ENCODE assay signal across 8 cellular contexts in genomic region chr11:117178210-117179034, GRCh38. TPM values are rescaled to one million over a fixed set of nuclear protein-coding genes. Genes with fewer than 3 reads are reported as not detected.
DNase-seq lines count a peak whose midpoint lies in the region; ATAC-seq and TF ChIP-seq lines count a peak whose summit lies in the region.

Gene SIDT2 (plus strand): TSS chr11:117178743. CDS start chr11:117179264, 521 bp downstream.

- H3K4me1 ChIP-seq in prostate gland (replicated peaks) (peaks cover 15% of the 10 kb centered on the region), urinary bladder (ENCODE audit: insufficient read depth) (no peaks in the 10 kb centered on the region)

- peak in 1 of 4 experiments; percentile 19 for TF ChIP-seq CTCF in prostate gland (IDR thresholded peaks at IDR 0.05)

- DNase-seq in NCI-H187 (lab: John Stamatoyannopoulos, UW) (peak; percentile 50 to 58), T-helper 2 cell (peak; percentile 71 to 96 (median 84)), left ventricle myocardium superior (peak; percentile 97), prostate gland (ENCODE audit: low spot score) (peak; percentile 94)

- intact Hi-C loops in left ventricle myocardium superior (cut with micrococcal nuclease) (no loop called here), prostate gland (cut with DNase I) (loop anchor here (2.0 to 5.0 kb wide), 2 partner anchors 36 to 48 kb away; partner anchors contain the start of gene PAFAH1B2)

- H3K9me3 ChIP-seq in prostate gland: no peaks in the 10 kb centered on the region

- ATAC-seq in HG02938 (IDR thresholded peaks at IDR 0.05; ENCODE audit: unreplicated experiment): peak; percentile 84
- peak; percentile 95 for ATAC-seq in left ventricle myocardium superior

- H3K4me3 ChIP-seq in prostate gland: peak within 1 kb of the TSS; percentile 96 to 99
- H3K4me3 ChIP-seq in urinary bladder (ENCODE audit: low read depth, low read length): peak within 1 kb of the TSS; percentile 90

- WGBS in prostate gland: under 1% methylated on average over 51 of the region's 51 CpGs
- 1% methylated on average over 51 of the region's 51 CpGs for WGBS in urinary bladder

- TF ChIP-seq POLR2A in GM15510 (IDR thresholded peaks at IDR 0.05; ENCODE audit: borderline replicate concordance, extremely low read depth, insufficient read length): peak; percentile 64
- peak; percentile 97 for TF ChIP-seq POLR2A in prostate gland (IDR thresholded peaks at IDR 0.05)

- no peaks in the 10 kb centered on the region for H3K36me3 ChIP-seq in prostate gland
- no peaks in the 10 kb centered on the region for H3K36me3 ChIP-seq in urinary bladder (ENCODE audit: insufficient read depth)

- no peaks in the 10 kb centered on the region for H3K27me3 ChIP-seq in prostate gland (replicated peaks; ENCODE audit: insufficient read depth)

- peak within 1 kb of the TSS; percentile 67 for H3K27ac ChIP-seq in angular gyrus (ENCODE audit: low read depth, low read length)
- H3K27ac ChIP-seq in prostate gland: peak within 1 kb of the TSS; percentile 98 to 99
- H3K27ac ChIP-seq in urinary bladder (ENCODE audit: low read depth): peak within 1 kb of the TSS; percentile 89

RNA-seq across cellular contexts. Expression of gene SIDT2, which starts in this region (rescaled TPM):
- total RNA-seq in left ventricle myocardium superior (20.4 TPM), prostate gland (100 to 1,000 TPM in 1 of 2 donors, 10 to 100 TPM in 1; 69.5 to 144 TPM), urinary bladder (19.6 TPM)
- polyA plus RNA-seq in urinary bladder: 31.6 TPM

Comparison
In these comparisons a context has a peak if more than half of its experiments do, and no peak if none do; other contexts are left out.
1. Peak in every context shown above with its lines: DNase-seq, ATAC-seq, H3K4me3 ChIP-seq and H3K27ac ChIP-seq.